In genomic region chr16:5571446-5571845, GRCh38 we compare ENCODE assay signal across 32 cellular contexts.
"Had no signal": no experiment of that assay in that cellular context is flagged by ENCODE, and none has a peak within 500 bp of the region (broad histone marks: within the 10 kb centered on the region; RNA-seq: fewer than 3 reads in every experiment).

No MANE protein-coding gene starts in this region.

- H3K9me3 ChIP-seq: adrenal gland, ascending aorta, body of pancreas, breast epithelium had no signal

- H3K4me3 ChIP-seq: adrenal gland, ascending aorta, body of pancreas, breast epithelium, cardiac muscle cell had no signal

- H3K36me3 ChIP-seq: adrenal gland, ascending aorta, brain microvascular endothelial cell, breast epithelium, cardiac muscle cell had no signal

- H3K4me1 ChIP-seq: adrenal gland, ascending aorta, body of pancreas, breast epithelium had no signal

- ATAC-seq: activated naive CD4-positive, alpha-beta T cell treated with anti-CD3 and anti-CD28 coated beads, Interleukin-2, amount 50 U/mL, for 72 hours; activated naive CD8-positive, alpha-beta T cell treated with anti-CD3 and anti-CD28 coated beads, Interleukin-2, amount 50 U/mL, for 24 hours; activated T-cell treated with anti-CD3 and anti-CD28 coated beads, Interleukin-2, amount 50 U/mL, for 4 hours; activated T-cell treated with anti-CD3 and anti-CD28 coated beads, Interleukin-2, amount 50 U/mL, for 72 hours; activated T-helper 17 cell treated with anti-CD3 and anti-CD28 coated beads, Interleukin-2, amount 50 U/mL, for 72 hours; body of pancreas had no signal

- H3K27ac ChIP-seq: adrenal gland, ascending aorta, body of pancreas, brain microvascular endothelial cell, breast epithelium, cardiac muscle cell had no signal

- H3K27me3 ChIP-seq: adrenal gland, ascending aorta, body of pancreas, brain microvascular endothelial cell, breast epithelium had no signal

- FAIRE-seq: astrocyte, bronchial epithelial cell had no signal

- DNase-seq: activated effector memory CD4-positive, alpha-beta T cell treated with anti-CD3 and anti-CD28 coated beads, Interleukin-2, amount 50 U/mL, for 16 hours; activated effector memory CD4-positive, alpha-beta T cell treated with Interleukin-2 at 50 U/mL for 16 hours; activated gamma-delta T cell; activated gamma-delta T cell treated with Interleukin-2 at 50 U/mL for 16 hours; activated naive CD4-positive, alpha-beta T cell; activated naive CD4-positive, alpha-beta T cell treated with anti-CD3 and anti-CD28 coated beads for 36 hours; activated naive CD4-positive, alpha-beta T cell treated with anti-CD3 and anti-CD28 coated beads, Interleukin-2, amount 10 ng/mL, durations not matched to agents 7 days and 5 days; activated naive CD4-positive, alpha-beta T cell treated with anti-CD3 and anti-CD28 coated beads, Interleukin-2, amount 50 U/mL, for 16 hours; activated naive CD4-positive, alpha-beta T cell treated with Interleukin-2 at 50 U/mL for 16 hours; activated naive CD8-positive, alpha-beta T cell treated with anti-CD3 and anti-CD28 coated beads for 36 hours; activated naive CD8-positive, alpha-beta T cell treated with anti-CD3 and anti-CD28 coated beads, Interleukin-2, amount 10 ng/mL, durations not matched to agents 7 days and 5 days; activated naive CD8-positive, alpha-beta T cell treated with anti-CD3 and anti-CD28 coated beads, Interleukin-2, amount 50 U/mL, for 24 hours; activated T-cell treated with anti-CD3 and anti-CD28 coated beads, Interleukin-2, amount 50 U/mL, for 4 hours; activated T-cell treated with anti-CD3 and anti-CD28 coated beads, Interleukin-2, amount 50 U/mL, for 48 hours; activated T-cell treated with anti-CD3 and anti-CD28 coated beads, Interleukin-2, amount 50 U/mL, for 72 hours; adrenal gland; amniotic stem cell; amygdala; anterior cingulate cortex; aorta; body of pancreas; brain microvascular endothelial cell; caudate nucleus; central memory CD4-positive, alpha-beta T cell; cerebellar nuclear complex had no signal
